1 cellular context compared by ENCODE assay signal in genomic region chr10:32055478-32056135, GRCh38.
TF ChIP-seq lines count a peak whose summit lies in the region.

No MANE protein-coding gene starts in this region.

TF ChIP-seq in HepG2, 621 proteins besides CTCF, POLR2A, EP300 and RAD21 (continued from another document and continues in another):
- TF ChIP-seq REST (IDR thresholded peaks at IDR 0.05; ENCODE audit: borderline replicate concordance in 1 of 2, low read depth in 1 of 2, low read length in 2 of 2): no peak
- TF ChIP-seq CREBL2 (CRISPR knock-in tag; IDR thresholded peaks at IDR 0.05; ENCODE audit: borderline replicate concordance): no peak
- TF ChIP-seq ZNF10 (CRISPR knock-in tag; IDR thresholded peaks at IDR 0.05; ENCODE audit: borderline replicate concordance, low read depth): no peak
- no peak for TF ChIP-seq HNF4A (CRISPR knock-in tag; IDR thresholded peaks at IDR 0.05)
- TF ChIP-seq TERF1 (CRISPR knock-in tag; IDR thresholded peaks at IDR 0.05): no peak
- no peak for TF ChIP-seq ZNF781 (CRISPR knock-in tag; IDR thresholded peaks at IDR 0.05; ENCODE audit: borderline replicate concordance, not compliant biosample characterization)
- no peak for TF ChIP-seq STAG1 (CRISPR knock-in tag; IDR thresholded peaks at IDR 0.05)
- TF ChIP-seq GFI1 (CRISPR knock-in tag; IDR thresholded peaks at IDR 0.05; ENCODE audit: borderline replicate concordance): no peak
- TF ChIP-seq KLF16 (CRISPR knock-in tag; IDR thresholded peaks at IDR 0.05): peak; percentile 17 to 35; a peak in 2 of 4 replicates
- TF ChIP-seq ZSCAN20 (CRISPR knock-in tag; IDR thresholded peaks at IDR 0.05; ENCODE audit: borderline replicate concordance): no peak
- no peak for TF ChIP-seq USF2 (IDR thresholded peaks at IDR 0.05; ENCODE audit: low read depth, low read length)
- no peak for TF ChIP-seq USF2 (CRISPR knock-in tag; IDR thresholded peaks at IDR 0.05; ENCODE audit: borderline replicate concordance)
- no peak for TF ChIP-seq ZNF839 (CRISPR knock-in tag; IDR thresholded peaks at IDR 0.05; ENCODE audit: borderline replicate concordance)
- TF ChIP-seq NR2C2 (CRISPR knock-in tag; IDR thresholded peaks at IDR 0.05; ENCODE audit: borderline replicate concordance): no peak; the same call in 1 of the 2 replicates
- TF ChIP-seq CHCHD3 (CRISPR knock-in tag; IDR thresholded peaks at IDR 0.05): no peak
- TF ChIP-seq ZBTB2 (CRISPR knock-in tag; IDR thresholded peaks at IDR 0.05; ENCODE audit: low read depth): peak; percentile 29; the same call in 1 of the 2 replicates
- peak; percentile 46; the same call in 1 of the 2 replicates for TF ChIP-seq MAX (IDR thresholded peaks at IDR 0.05)
- TF ChIP-seq SRSF9 (IDR thresholded peaks at IDR 0.05; ENCODE audit: borderline replicate concordance, insufficient read depth, low read depth, low read length, poor library complexity, severe bottlenecking): no peak
- no peak for TF ChIP-seq SNAPC5 (CRISPR knock-in tag; IDR thresholded peaks at IDR 0.05; ENCODE audit: borderline replicate concordance)
- TF ChIP-seq PHF21A (CRISPR knock-in tag; IDR thresholded peaks at IDR 0.05): no peak
- TF ChIP-seq KAT7 (CRISPR knock-in tag; IDR thresholded peaks at IDR 0.05; ENCODE audit: borderline replicate concordance): no peak
- no peak for TF ChIP-seq ZNF362 (CRISPR knock-in tag; IDR thresholded peaks at IDR 0.05; ENCODE audit: borderline replicate concordance)
- TF ChIP-seq NFIC (IDR thresholded peaks at IDR 0.05; ENCODE audit: low read length): 0 out of 2 replicates have a peak, but pooled peaks have one; percentile 20
- TF ChIP-seq POLR2AphosphoS2 (IDR thresholded peaks at IDR 0.05; ENCODE audit: low read depth, low read length): no peak
- no peak for TF ChIP-seq ZFP36 (IDR thresholded peaks at IDR 0.05; ENCODE audit: borderline replicate concordance, low read depth, low read length, partially characterized antibody)
- TF ChIP-seq ZNF326 (CRISPR knock-in tag; IDR thresholded peaks at IDR 0.05; ENCODE audit: borderline replicate concordance): no peak
- no peak for TF ChIP-seq IRF2 (CRISPR knock-in tag; IDR thresholded peaks at IDR 0.05)
- no peak for TF ChIP-seq GTF3A (CRISPR knock-in tag; conservative IDR thresholded peaks at IDR 0.05)
- no peak for TF ChIP-seq SOX5 (CRISPR knock-in tag; IDR thresholded peaks at IDR 0.05; ENCODE audit: borderline replicate concordance)
- TF ChIP-seq MIER3 (CRISPR knock-in tag; IDR thresholded peaks at IDR 0.05; ENCODE audit: borderline replicate concordance): no peak
- no peak for TF ChIP-seq PREB (CRISPR knock-in tag; IDR thresholded peaks at IDR 0.05)
- TF ChIP-seq SUZ12 (IDR thresholded peaks at IDR 0.05; ENCODE audit: low read depth, low read length): no peak
- TF ChIP-seq ZNF180 (CRISPR knock-in tag; IDR thresholded peaks at IDR 0.05; ENCODE audit: borderline replicate concordance, low read depth): no peak
- TF ChIP-seq HMG20A (CRISPR knock-in tag; IDR thresholded peaks at IDR 0.05; ENCODE audit: borderline replicate concordance): no peak
- TF ChIP-seq TBP (CRISPR knock-in tag; IDR thresholded peaks at IDR 0.05): no peak
- TF ChIP-seq HOMEZ (CRISPR knock-in tag; IDR thresholded peaks at IDR 0.05; ENCODE audit: low read depth): no peak
- no peak; the same call in 1 of the 2 replicates for TF ChIP-seq RXRB (CRISPR knock-in tag; IDR thresholded peaks at IDR 0.05; ENCODE audit: borderline replicate concordance)
- no peak for TF ChIP-seq ZFP62 (CRISPR knock-in tag; IDR thresholded peaks at IDR 0.05)
- no peak for TF ChIP-seq NR0B2 (CRISPR knock-in tag; IDR thresholded peaks at IDR 0.05)
- no peak for TF ChIP-seq TEAD2 (CRISPR knock-in tag; IDR thresholded peaks at IDR 0.05)
- TF ChIP-seq ZFP1 (CRISPR knock-in tag; IDR thresholded peaks at IDR 0.05): no peak
- TF ChIP-seq HIVEP1 (CRISPR knock-in tag; IDR thresholded peaks at IDR 0.05): 0 out of 2 replicates have a peak, but pooled peaks have one; percentile 14
- no peak for TF ChIP-seq MBNL3 (CRISPR knock-in tag; conservative IDR thresholded peaks at IDR 0.05)
- TF ChIP-seq SMC3 (IDR thresholded peaks at IDR 0.05; ENCODE audit: low read length): no peak
- no peak for TF ChIP-seq MED1 (CRISPR knock-in tag; IDR thresholded peaks at IDR 0.05)
- TF ChIP-seq HES4 (CRISPR knock-in tag; IDR thresholded peaks at IDR 0.05; ENCODE audit: borderline replicate concordance): no peak
- TF ChIP-seq MAFF (IDR thresholded peaks at IDR 0.05; ENCODE audit: low read depth, low read length): no peak
- TF ChIP-seq HMGXB4 (CRISPR knock-in tag; IDR thresholded peaks at IDR 0.05; ENCODE audit: borderline replicate concordance in 1 of 2, low read depth in 1 of 2): peak in 1 of 2 experiments; percentile 70; a peak in 2 of 4 replicates
- TF ChIP-seq SAP130 (CRISPR knock-in tag; IDR thresholded peaks at IDR 0.05; ENCODE audit: low read depth): peak; percentile 72; the same call in 1 of the 2 replicates
- TF ChIP-seq ZFAT (CRISPR knock-in tag; conservative IDR thresholded peaks at IDR 0.05): no peak
- no peak for TF ChIP-seq ZMYM4 (CRISPR knock-in tag; IDR thresholded peaks at IDR 0.05)
- no peak for TF ChIP-seq CC2D1A (CRISPR knock-in tag; IDR thresholded peaks at IDR 0.05)
- TF ChIP-seq NR3C1 (CRISPR knock-in tag; IDR thresholded peaks at IDR 0.05): no peak
- TF ChIP-seq KDM1A (CRISPR knock-in tag; IDR thresholded peaks at IDR 0.05): no peak
- TF ChIP-seq RFXANK (CRISPR knock-in tag; IDR thresholded peaks at IDR 0.05): no peak
